ENCODE assay signal across 8 cellular contexts in genomic region chrX:54357414-54358377, GRCh38. TPM values are rescaled to one million over a fixed set of nuclear protein-coding genes. Genes with fewer than 3 reads are reported as not detected.
DNase-seq lines count a peak whose midpoint lies in the region; ATAC-seq and TF ChIP-seq lines count a peak whose summit lies in the region.

Gene WNK3 (minus strand): TSS chrX:54358046.

- H3K27ac ChIP-seq in effector memory CD4-positive, alpha-beta T cell (ENCODE audit: insufficient read depth, low read length, poor library complexity, severe bottlenecking) = no peak within 1 kb of the TSS
- peak within 1 kb of the TSS; percentile 37 to 54 for H3K27ac ChIP-seq in liver (ENCODE audit: low read depth in 1 of 2, low read length in 2 of 2)

- DNase-seq in NCI-H2196 (lab: John Stamatoyannopoulos, UW; ENCODE audit: unreplicated experiment) = peak; percentile 87
- DNase-seq in activated CD8-positive, alpha-beta T cell treated with anti-CD3 and anti-CD28 coated beads for 36 hours = peak; percentile 46
- DNase-seq in effector memory CD4-positive, alpha-beta T cell = peak in 1 of 3 donors; percentile 5
- DNase-seq in stimulated activated CD4-positive, alpha-beta T cell treated with anti-CD3 and anti-CD28 coated beads, Interleukin-1b, Interleukin-23, amount 100 ng/mL, for 4 hours (ENCODE audit: low read depth in 2 of 2) = peak; percentile 20 to 28

- H3K9me3 ChIP-seq in ES-I3 (ENCODE audit: control insufficient read depth, insufficient read depth, low read length) (no peaks in the 10 kb centered on the region), liver (ENCODE audit: control insufficient read depth in 4 of 4, low read length in 3 of 4) (no peaks in the 10 kb centered on the region)
- H3K9me3 ChIP-seq in effector memory CD4-positive, alpha-beta T cell (ENCODE audit: control insufficient read depth, low read length) = no peaks in the 10 kb centered on the region

- H3K9ac ChIP-seq in ES-I3 (ENCODE audit: low read depth, low read length) (peak within 1 kb of the TSS; percentile 96), liver (ENCODE audit: low read depth in 1 of 2, low read length in 2 of 2) (peak within 1 kb of the TSS in 1 of 2 donors; percentile 51)

- ATAC-seq in activated CD8-positive, alpha-beta T cell treated with anti-CD3 and anti-CD28 coated beads for 36 hours = peak; percentile 83
- ATAC-seq in GM21528 (IDR thresholded peaks at IDR 0.05; ENCODE audit: low FRiP score, unreplicated experiment) (no peak), HG03469 (IDR thresholded peaks at IDR 0.05; ENCODE audit: unreplicated experiment) (no peak)

- no peaks in the 10 kb centered on the region for H3K9me3 Mint-ChIP-seq in activated CD8-positive, alpha-beta T cell treated with anti-CD3 and anti-CD28 coated beads for 36 hours

- H3K4me3 ChIP-seq in effector memory CD4-positive, alpha-beta T cell (ENCODE audit: insufficient read depth, low read depth, low read length, poor library complexity, severe bottlenecking) = peak within 1 kb of the TSS; percentile 49
- peak within 1 kb of the TSS; percentile 73 to 88 (median 84) for H3K4me3 ChIP-seq in liver (ENCODE audit: low read depth in 1 of 3, low read length in 3 of 3)

- under 1% methylated on average over 86 of the region's 88 CpGs for WGBS in liver

- POLR2A ChIA-PET in activated CD8-positive, alpha-beta T cell treated with anti-CD3 and anti-CD28 coated beads for 36 hours (lab: Charles Lee) = no interaction called here

- no peaks in the 10 kb centered on the region for H3K36me3 Mint-ChIP-seq in activated CD8-positive, alpha-beta T cell treated with anti-CD3 and anti-CD28 coated beads for 36 hours (ENCODE audit: low read depth)

- H3K27me3 Mint-ChIP-seq in activated CD8-positive, alpha-beta T cell treated with anti-CD3 and anti-CD28 coated beads for 36 hours = peaks cover 29% of the 10 kb centered on the region

- peaks cover 5% of the 10 kb centered on the region; the same call in 1 of the 2 replicates for H3K4me1 ChIP-seq in ES-I3 (ENCODE audit: insufficient read depth, low read length)
- H3K4me1 ChIP-seq in effector memory CD4-positive, alpha-beta T cell (ENCODE audit: control insufficient read depth, insufficient read depth, low read length, poor library complexity, severe bottlenecking) = no peaks in the 10 kb centered on the region
- peaks cover 7 to 20% (median 12%) of the 10 kb centered on the region in 4 donors for H3K4me1 ChIP-seq in liver (ENCODE audit: control insufficient read depth in 4 of 4, insufficient read depth in 4 of 4, low read length in 3 of 4)

- no peaks in the 10 kb centered on the region for H3K36me3 ChIP-seq in ES-I3 (ENCODE audit: insufficient read depth, low read length)
- no peaks in the 10 kb centered on the region for H3K36me3 ChIP-seq in effector memory CD4-positive, alpha-beta T cell (ENCODE audit: control insufficient read depth, insufficient read depth, low read length)
- no peaks in the 10 kb centered on the region for H3K36me3 ChIP-seq in liver (ENCODE audit: control insufficient read depth in 4 of 4, insufficient read depth in 3 of 4, low read depth in 1 of 4, low read length in 3 of 4)

- peak within 1 kb of the TSS; percentile 76 for H3K4me3 Mint-ChIP-seq in activated CD8-positive, alpha-beta T cell treated with anti-CD3 and anti-CD28 coated beads for 36 hours

- CTCF ChIA-PET in activated CD8-positive, alpha-beta T cell treated with anti-CD3 and anti-CD28 coated beads for 36 hours (lab: Charles Lee) = no interaction called here

- intact Hi-C loops in activated CD8-positive, alpha-beta T cell treated with anti-CD3 and anti-CD28 coated beads for 36 hours (cut with micrococcal nuclease) = no loop called here

- no peak for TF ChIP-seq CTCF in activated CD8-positive, alpha-beta T cell treated with anti-CD3 and anti-CD28 coated beads for 36 hours (IDR thresholded peaks at IDR 0.05)
- no peak for TF ChIP-seq CTCF in liver (IDR thresholded peaks at IDR 0.05; ENCODE audit: low read depth, low read length, missing input control)

- H3K4me1 Mint-ChIP-seq in activated CD8-positive, alpha-beta T cell treated with anti-CD3 and anti-CD28 coated beads for 36 hours (ENCODE audit: low read depth) = peaks cover 9% of the 10 kb centered on the region

- no peak within 1 kb of the TSS for H3K27ac Mint-ChIP-seq in activated CD8-positive, alpha-beta T cell treated with anti-CD3 and anti-CD28 coated beads for 36 hours

- TF ChIP-seq RAD21 in liver (IDR thresholded peaks at IDR 0.05) = no peak

- H3K27me3 ChIP-seq in effector memory CD4-positive, alpha-beta T cell (replicated peaks; ENCODE audit: control insufficient read depth, insufficient read depth, low read length, poor library complexity, severe bottlenecking) = peaks cover 4% of the 10 kb centered on the region
- peaks cover 0 to 2% (median 0%) of the 10 kb centered on the region in 4 donors for H3K27me3 ChIP-seq in liver (ENCODE audit: control insufficient read depth in 4 of 4, insufficient read depth in 4 of 4, low read length in 3 of 4)

TF ChIP-seq in liver, 16 proteins besides CTCF, POLR2A, EP300 and RAD21:
- no peak for TF ChIP-seq JUND (IDR thresholded peaks at IDR 0.05)
- no peak for TF ChIP-seq SP1 (IDR thresholded peaks at IDR 0.05)
- no peak for TF ChIP-seq RXRA (IDR thresholded peaks at IDR 0.05)
- no peak for TF ChIP-seq HNF4G (IDR thresholded peaks at IDR 0.05)

RNA-seq across cellular contexts. Expression of gene WNK3, which starts in this region (rescaled TPM):
- total RNA-seq in activated CD8-positive, alpha-beta T cell treated with anti-CD3 and anti-CD28 coated beads for 36 hours = under 1 TPM; 0.45 to 0.47 TPM
- total RNA-seq in liver = 10 to 100 TPM in 1 of 2 donors, 1 to 10 TPM in 1; 4.3 to 11.9 TPM
- polyA plus RNA-seq in liver = 10 to 100 TPM in 1 of 2 donors, 1 to 10 TPM in 1; 1.7 to 10.7 TPM

Comparison
In these comparisons a context has a peak if more than half of its experiments do, and no peak if none do; other contexts are left out.
1. Peak in DNase-seq and ATAC-seq in activated CD8-positive, alpha-beta T cell treated with anti-CD3 and anti-CD28 coated beads for 36 hours; RNA of the gene not detected or under 1 TPM.